Comparison of ENCODE assay signal across 1 cellular context in the genomic region with DNA sequence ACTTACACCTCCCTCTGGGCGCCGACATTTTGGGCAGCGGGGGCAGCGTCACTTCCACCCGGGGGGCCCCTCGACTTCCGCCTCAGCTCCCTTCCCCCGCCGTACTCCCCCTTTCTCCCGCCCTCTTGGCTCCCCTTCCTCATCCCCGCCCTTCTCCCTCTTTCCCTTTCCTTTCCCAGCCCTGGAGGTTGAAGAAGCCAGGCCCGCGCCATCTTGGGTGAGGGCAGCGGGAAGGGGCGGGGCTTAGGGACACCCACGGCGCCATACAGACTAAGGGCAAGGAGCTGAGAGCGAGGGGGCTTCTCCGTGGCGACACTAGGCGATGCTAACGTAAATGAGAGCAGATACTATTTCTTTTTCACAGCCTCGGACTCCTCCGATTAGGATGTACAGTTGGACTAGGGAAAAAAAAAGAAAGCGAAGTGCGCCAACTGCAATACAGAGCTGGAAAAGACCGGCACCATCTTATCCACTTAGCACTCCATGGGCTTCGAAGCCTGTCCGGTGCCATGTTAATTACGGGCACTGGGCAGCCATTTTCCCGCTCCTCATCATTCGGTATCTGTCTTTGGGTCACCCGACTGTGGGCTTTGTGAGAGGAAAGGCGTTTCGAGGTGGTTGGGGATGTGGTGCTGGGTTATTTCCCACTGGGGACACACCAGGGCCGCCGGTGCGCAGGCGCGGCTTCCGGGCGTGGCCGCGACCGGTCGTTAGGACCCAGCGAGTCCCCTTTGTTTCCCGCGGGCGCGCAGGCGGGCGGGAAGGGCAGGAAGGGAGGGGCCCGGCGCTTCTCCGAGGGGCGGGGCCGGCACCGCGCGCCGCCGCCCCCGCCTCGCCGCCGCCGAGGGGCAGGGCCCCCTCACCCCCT.
TF ChIP-seq lines count a peak whose summit lies in the region.

A gene with protein sequence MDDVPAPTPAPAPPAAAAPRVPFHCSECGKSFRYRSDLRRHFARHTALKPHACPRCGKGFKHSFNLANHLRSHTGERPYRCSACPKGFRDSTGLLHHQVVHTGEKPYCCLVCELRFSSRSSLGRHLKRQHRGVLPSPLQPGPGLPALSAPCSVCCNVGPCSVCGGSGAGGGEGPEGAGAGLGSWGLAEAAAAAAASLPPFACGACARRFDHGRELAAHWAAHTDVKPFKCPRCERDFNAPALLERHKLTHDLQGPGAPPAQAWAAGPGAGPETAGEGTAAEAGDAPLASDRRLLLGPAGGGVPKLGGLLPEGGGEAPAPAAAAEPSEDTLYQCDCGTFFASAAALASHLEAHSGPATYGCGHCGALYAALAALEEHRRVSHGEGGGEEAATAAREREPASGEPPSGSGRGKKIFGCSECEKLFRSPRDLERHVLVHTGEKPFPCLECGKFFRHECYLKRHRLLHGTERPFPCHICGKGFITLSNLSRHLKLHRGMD (minus strand): TSS at position 50 of the 868 bp plus-strand sequence. CDS start 1,652 bp downstream, outside the sequence.
A gene with protein sequence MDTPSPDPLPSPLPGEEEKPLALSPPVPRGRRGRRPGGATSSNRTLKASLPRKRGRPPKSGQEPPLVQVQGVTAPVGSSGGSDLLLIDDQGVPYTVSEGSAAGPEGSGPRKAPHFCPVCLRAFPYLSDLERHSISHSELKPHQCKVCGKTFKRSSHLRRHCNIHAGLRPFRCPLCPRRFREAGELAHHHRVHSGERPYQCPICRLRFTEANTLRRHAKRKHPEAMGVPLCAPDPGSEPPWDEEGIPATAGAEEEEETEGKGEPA (plus strand): TSS at position 821 of the 868 bp plus-strand sequence. CDS start 1,825 bp downstream, outside the sequence.

TF ChIP-seq in K562, 482 proteins besides CTCF, POLR2A, EP300 and RAD21 (continued from another document and continues in another):
- TF ChIP-seq, protein P1, sequence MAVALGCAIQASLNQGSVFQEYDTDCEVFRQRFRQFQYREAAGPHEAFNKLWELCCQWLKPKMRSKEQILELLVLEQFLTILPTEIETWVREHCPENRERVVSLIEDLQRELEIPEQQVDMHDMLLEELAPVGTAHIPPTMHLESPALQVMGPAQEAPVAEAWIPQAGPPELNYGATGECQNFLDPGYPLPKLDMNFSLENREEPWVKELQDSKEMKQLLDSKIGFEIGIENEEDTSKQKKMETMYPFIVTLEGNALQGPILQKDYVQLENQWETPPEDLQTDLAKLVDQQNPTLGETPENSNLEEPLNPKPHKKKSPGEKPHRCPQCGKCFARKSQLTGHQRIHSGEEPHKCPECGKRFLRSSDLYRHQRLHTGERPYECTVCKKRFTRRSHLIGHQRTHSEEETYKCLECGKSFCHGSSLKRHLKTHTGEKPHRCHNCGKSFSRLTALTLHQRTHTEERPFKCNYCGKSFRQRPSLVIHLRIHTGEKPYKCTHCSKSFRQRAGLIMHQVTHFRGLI (CRISPR knock-in tag; IDR thresholded peaks at IDR 0.05) = no peak
- TF ChIP-seq, protein P2, sequence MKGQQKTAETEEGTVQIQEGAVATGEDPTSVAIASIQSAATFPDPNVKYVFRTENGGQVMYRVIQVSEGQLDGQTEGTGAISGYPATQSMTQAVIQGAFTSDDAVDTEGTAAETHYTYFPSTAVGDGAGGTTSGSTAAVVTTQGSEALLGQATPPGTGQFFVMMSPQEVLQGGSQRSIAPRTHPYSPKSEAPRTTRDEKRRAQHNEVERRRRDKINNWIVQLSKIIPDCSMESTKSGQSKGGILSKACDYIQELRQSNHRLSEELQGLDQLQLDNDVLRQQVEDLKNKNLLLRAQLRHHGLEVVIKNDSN (CRISPR knock-in tag; IDR thresholded peaks at IDR 0.05) = no peak
- TF ChIP-seq MTA2 (IDR thresholded peaks at IDR 0.05; ENCODE audit: low read depth) (no peak), NFIC (IDR thresholded peaks at IDR 0.05) (peak; percentile 68), PCBP1 (IDR thresholded peaks at IDR 0.05; ENCODE audit: low read depth, low read length, poor library complexity, severe bottlenecking) (peak; percentile 18), CAMTA2 (CRISPR knock-in tag; conservative IDR thresholded peaks at IDR 0.05) (no peak), NEUROD1 (IDR thresholded peaks at IDR 0.05; ENCODE audit: borderline replicate concordance, low read depth, low read length, partially characterized antibody) (peak; percentile 87), SMAD2 (IDR thresholded peaks at IDR 0.05; ENCODE audit: low read depth, low read length) (no peak), HDAC3 (IDR thresholded peaks at IDR 0.05; ENCODE audit: borderline replicate concordance, partially characterized antibody) (no peak), POLR2B (IDR thresholded peaks at IDR 0.05; ENCODE audit: low read depth, partially characterized antibody) (no peak), NFE2 (IDR thresholded peaks at IDR 0.05; ENCODE audit: low read depth) (no peak), ARHGAP35 (IDR thresholded peaks at IDR 0.05; ENCODE audit: partially characterized antibody) (no peak), HMGN3 (IDR thresholded peaks at IDR 0.05; ENCODE audit: borderline replicate concordance, extremely low read depth, insufficient read length, low read depth, low read length) (no peak), HNRNPLL (IDR thresholded peaks at IDR 0.05; ENCODE audit: low read depth, low read length, poor library complexity, severe bottlenecking) (no peak), CCNT2 (IDR thresholded peaks at IDR 0.05; ENCODE audit: borderline replicate concordance, extremely low read depth, insufficient read length, low read depth, low read length) (peak; percentile 84), CHD4 (IDR thresholded peaks at IDR 0.05; ENCODE audit: insufficient read depth, insufficient replicate concordance, low read depth, low read length, poor library complexity, severe bottlenecking) (no peak), POLR2AphosphoS5 (IDR thresholded peaks at IDR 0.05; ENCODE audit: control insufficient read depth, insufficient read depth, low read depth, low read length) (peak; percentile 30; the same call in 1 of the 2 replicates), ZNF668 (CRISPR knock-in tag; IDR thresholded peaks at IDR 0.05) (no peak)
- TF ChIP-seq, protein P3, sequence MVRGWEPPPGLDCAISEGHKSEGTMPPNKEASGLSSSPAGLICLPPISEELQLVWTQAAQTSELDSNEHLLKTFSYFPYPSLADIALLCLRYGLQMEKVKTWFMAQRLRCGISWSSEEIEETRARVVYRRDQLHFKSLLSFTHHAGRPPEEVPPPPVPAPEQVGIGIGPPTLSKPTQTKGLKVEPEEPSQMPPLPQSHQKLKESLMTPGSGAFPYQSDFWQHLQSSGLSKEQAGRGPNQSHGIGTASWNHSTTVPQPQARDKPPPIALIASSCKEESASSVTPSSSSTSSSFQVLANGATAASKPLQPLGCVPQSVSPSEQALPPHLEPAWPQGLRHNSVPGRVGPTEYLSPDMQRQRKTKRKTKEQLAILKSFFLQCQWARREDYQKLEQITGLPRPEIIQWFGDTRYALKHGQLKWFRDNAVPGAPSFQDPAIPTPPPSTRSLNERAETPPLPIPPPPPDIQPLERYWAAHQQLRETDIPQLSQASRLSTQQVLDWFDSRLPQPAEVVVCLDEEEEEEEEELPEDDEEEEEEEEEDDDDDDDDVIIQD (CRISPR knock-in tag; IDR thresholded peaks at IDR 0.05) = no peak
- TF ChIP-seq, protein P4, sequence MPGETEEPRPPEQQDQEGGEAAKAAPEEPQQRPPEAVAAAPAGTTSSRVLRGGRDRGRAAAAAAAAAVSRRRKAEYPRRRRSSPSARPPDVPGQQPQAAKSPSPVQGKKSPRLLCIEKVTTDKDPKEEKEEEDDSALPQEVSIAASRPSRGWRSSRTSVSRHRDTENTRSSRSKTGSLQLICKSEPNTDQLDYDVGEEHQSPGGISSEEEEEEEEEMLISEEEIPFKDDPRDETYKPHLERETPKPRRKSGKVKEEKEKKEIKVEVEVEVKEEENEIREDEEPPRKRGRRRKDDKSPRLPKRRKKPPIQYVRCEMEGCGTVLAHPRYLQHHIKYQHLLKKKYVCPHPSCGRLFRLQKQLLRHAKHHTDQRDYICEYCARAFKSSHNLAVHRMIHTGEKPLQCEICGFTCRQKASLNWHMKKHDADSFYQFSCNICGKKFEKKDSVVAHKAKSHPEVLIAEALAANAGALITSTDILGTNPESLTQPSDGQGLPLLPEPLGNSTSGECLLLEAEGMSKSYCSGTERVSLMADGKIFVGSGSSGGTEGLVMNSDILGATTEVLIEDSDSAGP (CRISPR knock-in tag; IDR thresholded peaks at IDR 0.05) = peak; percentile 78
- TF ChIP-seq, protein P5, sequence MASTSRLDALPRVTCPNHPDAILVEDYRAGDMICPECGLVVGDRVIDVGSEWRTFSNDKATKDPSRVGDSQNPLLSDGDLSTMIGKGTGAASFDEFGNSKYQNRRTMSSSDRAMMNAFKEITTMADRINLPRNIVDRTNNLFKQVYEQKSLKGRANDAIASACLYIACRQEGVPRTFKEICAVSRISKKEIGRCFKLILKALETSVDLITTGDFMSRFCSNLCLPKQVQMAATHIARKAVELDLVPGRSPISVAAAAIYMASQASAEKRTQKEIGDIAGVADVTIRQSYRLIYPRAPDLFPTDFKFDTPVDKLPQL (IDR thresholded peaks at IDR 0.05; ENCODE audit: extremely low read depth, insufficient read length) = no peak
- TF ChIP-seq, protein P6, sequence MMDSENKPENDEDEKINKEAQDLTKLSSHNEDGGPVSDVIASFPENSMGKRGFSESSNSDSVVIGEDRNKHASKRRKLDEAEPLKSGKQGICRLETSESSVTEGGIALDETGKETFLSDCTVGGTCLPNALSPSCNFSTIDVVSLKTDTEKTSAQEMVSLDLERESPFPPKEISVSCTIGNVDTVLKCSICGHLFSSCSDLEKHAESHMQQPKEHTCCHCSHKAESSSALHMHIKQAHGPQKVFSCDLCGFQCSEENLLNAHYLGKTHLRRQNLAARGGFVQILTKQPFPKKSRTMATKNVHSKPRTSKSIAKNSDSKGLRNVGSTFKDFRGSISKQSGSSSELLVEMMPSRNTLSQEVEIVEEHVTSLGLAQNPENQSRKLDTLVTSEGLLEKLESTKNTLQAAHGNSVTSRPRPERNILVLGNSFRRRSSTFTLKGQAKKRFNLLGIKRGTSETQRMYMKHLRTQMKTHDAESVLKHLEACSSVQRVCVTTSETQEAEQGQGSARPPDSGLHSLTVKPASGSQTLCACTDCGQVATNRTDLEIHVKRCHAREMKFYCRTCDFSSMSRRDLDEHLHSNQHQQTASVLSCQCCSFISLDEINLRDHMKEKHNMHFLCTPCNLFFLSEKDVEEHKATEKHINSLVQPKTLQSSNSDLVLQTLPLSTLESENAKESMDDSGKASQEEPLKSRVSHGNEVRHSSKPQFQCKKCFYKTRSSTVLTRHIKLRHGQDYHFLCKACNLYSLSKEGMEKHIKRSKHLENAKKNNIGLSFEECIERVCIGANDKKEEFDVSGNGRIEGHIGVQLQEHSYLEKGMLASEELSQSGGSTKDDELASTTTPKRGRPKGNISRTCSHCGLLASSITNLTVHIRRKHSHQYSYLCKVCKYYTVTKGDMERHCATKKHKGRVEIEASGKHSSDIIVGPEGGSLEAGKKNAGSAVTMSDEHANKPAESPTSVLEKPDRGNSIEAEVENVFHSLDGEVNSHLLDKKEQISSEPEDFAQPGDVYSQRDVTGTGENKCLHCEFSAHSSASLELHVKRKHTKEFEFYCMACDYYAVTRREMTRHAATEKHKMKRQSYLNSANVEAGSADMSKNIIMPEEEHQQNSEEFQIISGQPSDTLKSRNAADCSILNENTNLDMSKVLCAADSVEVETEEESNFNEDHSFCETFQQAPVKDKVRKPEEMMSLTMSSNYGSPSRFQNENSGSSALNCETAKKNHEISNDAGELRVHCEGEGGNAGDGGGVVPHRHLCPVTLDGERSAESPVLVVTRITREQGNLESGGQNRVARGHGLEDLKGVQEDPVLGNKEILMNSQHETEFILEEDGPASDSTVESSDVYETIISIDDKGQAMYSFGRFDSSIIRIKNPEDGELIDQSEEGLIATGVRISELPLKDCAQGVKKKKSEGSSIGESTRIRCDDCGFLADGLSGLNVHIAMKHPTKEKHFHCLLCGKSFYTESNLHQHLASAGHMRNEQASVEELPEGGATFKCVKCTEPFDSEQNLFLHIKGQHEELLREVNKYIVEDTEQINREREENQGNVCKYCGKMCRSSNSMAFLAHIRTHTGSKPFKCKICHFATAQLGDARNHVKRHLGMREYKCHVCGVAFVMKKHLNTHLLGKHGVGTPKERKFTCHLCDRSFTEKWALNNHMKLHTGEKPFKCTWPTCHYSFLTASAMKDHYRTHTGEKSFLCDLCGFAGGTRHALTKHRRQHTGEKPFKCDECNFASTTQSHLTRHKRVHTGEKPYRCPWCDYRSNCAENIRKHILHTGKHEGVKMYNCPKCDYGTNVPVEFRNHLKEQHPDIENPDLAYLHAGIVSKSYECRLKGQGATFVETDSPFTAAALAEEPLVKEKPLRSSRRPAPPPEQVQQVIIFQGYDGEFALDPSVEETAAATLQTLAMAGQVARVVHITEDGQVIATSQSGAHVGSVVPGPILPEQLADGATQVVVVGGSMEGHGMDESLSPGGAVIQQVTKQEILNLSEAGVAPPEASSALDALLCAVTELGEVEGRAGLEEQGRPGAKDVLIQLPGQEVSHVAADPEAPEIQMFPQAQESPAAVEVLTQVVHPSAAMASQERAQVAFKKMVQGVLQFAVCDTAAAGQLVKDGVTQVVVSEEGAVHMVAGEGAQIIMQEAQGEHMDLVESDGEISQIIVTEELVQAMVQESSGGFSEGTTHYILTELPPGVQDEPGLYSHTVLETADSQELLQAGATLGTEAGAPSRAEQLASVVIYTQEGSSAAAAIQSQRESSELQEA (IDR thresholded peaks at IDR 0.05; ENCODE audit: low read depth) = peak; percentile 82
- TF ChIP-seq, protein P7, sequence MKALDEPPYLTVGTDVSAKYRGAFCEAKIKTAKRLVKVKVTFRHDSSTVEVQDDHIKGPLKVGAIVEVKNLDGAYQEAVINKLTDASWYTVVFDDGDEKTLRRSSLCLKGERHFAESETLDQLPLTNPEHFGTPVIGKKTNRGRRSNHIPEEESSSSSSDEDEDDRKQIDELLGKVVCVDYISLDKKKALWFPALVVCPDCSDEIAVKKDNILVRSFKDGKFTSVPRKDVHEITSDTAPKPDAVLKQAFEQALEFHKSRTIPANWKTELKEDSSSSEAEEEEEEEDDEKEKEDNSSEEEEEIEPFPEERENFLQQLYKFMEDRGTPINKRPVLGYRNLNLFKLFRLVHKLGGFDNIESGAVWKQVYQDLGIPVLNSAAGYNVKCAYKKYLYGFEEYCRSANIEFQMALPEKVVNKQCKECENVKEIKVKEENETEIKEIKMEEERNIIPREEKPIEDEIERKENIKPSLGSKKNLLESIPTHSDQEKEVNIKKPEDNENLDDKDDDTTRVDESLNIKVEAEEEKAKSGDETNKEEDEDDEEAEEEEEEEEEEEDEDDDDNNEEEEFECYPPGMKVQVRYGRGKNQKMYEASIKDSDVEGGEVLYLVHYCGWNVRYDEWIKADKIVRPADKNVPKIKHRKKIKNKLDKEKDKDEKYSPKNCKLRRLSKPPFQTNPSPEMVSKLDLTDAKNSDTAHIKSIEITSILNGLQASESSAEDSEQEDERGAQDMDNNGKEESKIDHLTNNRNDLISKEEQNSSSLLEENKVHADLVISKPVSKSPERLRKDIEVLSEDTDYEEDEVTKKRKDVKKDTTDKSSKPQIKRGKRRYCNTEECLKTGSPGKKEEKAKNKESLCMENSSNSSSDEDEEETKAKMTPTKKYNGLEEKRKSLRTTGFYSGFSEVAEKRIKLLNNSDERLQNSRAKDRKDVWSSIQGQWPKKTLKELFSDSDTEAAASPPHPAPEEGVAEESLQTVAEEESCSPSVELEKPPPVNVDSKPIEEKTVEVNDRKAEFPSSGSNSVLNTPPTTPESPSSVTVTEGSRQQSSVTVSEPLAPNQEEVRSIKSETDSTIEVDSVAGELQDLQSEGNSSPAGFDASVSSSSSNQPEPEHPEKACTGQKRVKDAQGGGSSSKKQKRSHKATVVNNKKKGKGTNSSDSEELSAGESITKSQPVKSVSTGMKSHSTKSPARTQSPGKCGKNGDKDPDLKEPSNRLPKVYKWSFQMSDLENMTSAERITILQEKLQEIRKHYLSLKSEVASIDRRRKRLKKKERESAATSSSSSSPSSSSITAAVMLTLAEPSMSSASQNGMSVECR (CRISPR knock-in tag; IDR thresholded peaks at IDR 0.05) = peak; percentile 79
